In the genomic region with DNA sequence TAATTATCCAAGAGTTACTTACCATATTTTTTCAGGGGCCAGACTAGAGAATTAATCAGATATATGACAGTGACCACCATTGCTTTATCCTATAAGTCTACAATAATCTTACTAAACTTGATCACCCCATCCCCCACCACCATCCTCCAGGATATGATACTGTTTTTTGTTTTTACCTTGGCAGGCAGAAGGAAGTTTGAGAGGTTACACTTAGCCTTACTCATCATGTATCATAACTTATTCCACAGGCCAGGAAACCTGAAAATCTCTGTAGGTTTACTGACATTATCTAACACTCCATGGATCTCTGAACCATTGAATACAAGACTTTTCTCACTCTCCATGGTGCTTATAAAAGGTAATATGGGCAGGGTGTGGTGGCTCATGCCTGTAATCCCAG, we compare ENCODE assay signal across 28 cellular contexts.
"Had no signal": no experiment of that assay in that cellular context is flagged by ENCODE, and none has a peak within 500 bp of the region (broad histone marks: within the 10 kb centered on the region; RNA-seq: fewer than 3 reads in every experiment).

No MANE protein-coding gene starts in this region.

- H3K4me3 ChIP-seq: left lung, lower lobe of right lung, pancreas, prostate gland, skin epidermis, stomach, testis, thyroid gland, transverse colon, upper lobe of left lung, vagina had no signal

- ATAC-seq: left colon; left lung; lower lobe of right lung; naive thymus-derived CD8-positive, alpha-beta T cell; pancreas; right cardiac atrium; sciatic nerve; stimulated activated naive B cell treated with anti-CD40 and anti-IgM and Interleukin-4, amounts not matched to agents 10 μg/mL and 1 μg/mL and 100 μg/mL, for 72 hours; stimulated activated naive CD8-positive, alpha-beta T cell treated with anti-CD3 and anti-CD28 coated beads, Interleukin-15, Interleukin-2, amounts not matched to agents 100 U/mL and 50 U/mL, for 24 hours had no signal

- H3K9me3 ChIP-seq: left lung, lower lobe of right lung, pancreas, prostate gland, stomach, testis, thyroid gland, transverse colon, upper lobe of left lung, vagina had no signal

- DNase-seq: kidney glomerular epithelial cell; left colon; left lung; lower lobe of right lung; mammary epithelial cell; mesenchymal stem cell; naive thymus-derived CD8-positive, alpha-beta T cell; nucleus accumbens; pancreas; posterior cingulate gyrus; retina; right cardiac atrium; stimulated activated CD4-positive, alpha-beta T cell treated with anti-CD3 and anti-CD28 coated beads, Interleukin-12 subunit alpha, Interleukin-12 subunit beta, amount 100 ng/mL, for 4 hours; stimulated activated CD4-positive, alpha-beta T cell treated with anti-CD3 and anti-CD28 coated beads, Interleukin-15, amount 100 ng/mL, for 24 hours; stimulated activated CD4-positive, alpha-beta T cell treated with anti-CD3 and anti-CD28 coated beads, Interleukin-2, amount 100 ng/mL, for 24 hours; stimulated activated CD4-positive, alpha-beta T cell treated with anti-CD3 and anti-CD28 coated beads, Interleukin-4, amount 100 ng/mL, for 1 hour; stimulated activated naive B cell treated with anti-CD40 and anti-IgM and Interleukin-4, amounts not matched to agents 10 μg/mL and 1 μg/mL and 100 μg/mL, for 72 hours; stimulated activated naive CD8-positive, alpha-beta T cell treated with anti-CD3 and anti-CD28 coated beads, Interleukin-15, Interleukin-2, amounts not matched to agents 100 U/mL and 50 U/mL, for 24 hours; stomach; testis; thyroid gland; transverse colon; upper lobe of left lung had no signal

- H3K27ac ChIP-seq: left lung, lower lobe of right lung, pancreas, prostate gland, skin epidermis, stomach, testis, thyroid gland, transverse colon, upper lobe of left lung, vagina had no signal

- H3K27me3 ChIP-seq: left lung, pancreas, stomach, testis, thyroid gland, transverse colon, upper lobe of left lung, vagina had no signal

- FAIRE-seq: keratinocyte, pancreas had no signal

- H3K36me3 ChIP-seq: left lung, lower lobe of right lung, pancreas, prostate gland, stomach, thyroid gland, transverse colon, upper lobe of left lung, vagina had no signal

- H3K4me1 ChIP-seq: left lung, lower lobe of right lung, pancreas, prostate gland, stomach, testis, thyroid gland, transverse colon, upper lobe of left lung, vagina had no signal
